8 cellular contexts compared by ENCODE assay signal in the genomic region with DNA sequence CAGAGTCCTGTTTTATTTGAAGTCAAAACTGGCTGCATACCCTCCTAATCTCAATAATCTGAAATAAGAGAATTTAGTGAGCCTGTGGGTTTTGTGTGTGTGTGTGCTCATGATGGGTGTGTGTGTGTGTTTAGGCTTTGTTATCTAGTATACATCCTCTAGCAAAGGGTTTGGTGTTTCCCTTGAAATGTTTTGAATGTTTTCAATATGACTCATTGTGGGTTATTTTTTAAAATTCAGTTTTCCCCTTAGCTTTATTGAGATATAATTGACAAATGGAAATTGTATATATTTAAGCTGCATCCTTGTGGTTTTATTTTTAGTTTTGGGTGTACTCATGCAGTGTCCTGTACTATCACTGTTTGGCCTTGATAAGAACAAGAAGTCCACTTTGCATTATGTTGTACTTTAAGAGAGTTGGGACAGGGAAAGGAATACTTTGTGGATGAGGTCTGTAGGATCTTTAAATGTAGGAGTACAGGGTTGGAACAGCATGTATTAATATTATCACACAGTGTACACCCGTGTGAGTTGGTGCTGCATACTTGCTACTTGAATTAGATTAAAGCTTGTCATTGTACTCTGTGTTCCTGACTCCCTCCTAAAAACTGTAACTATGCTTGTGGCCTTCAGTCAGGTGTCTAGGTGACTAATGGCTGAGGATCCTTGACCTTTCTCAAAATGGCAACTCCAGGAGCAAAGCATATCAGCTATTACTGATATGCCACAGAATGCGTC. TPM values are rescaled to one million over a fixed set of nuclear protein-coding genes. Genes with fewer than 3 reads are reported as not detected.
DNase-seq lines count a peak whose midpoint lies in the region; ATAC-seq lines count a peak whose summit lies in the region.

No MANE protein-coding gene starts in this region.

- 42 to 57% methylated on average over 2 of the region's 2 CpGs for WGBS in esophagus, 2 donors

- ATAC-seq in activated CD4-positive, CD25-positive, alpha-beta regulatory T cell treated with anti-CD3 and anti-CD28 coated beads, Interleukin-2, amount 50 U/mL, for 24 hours, result peak; percentile 72 to 86

- no peak overlapping the region for H3K9ac ChIP-seq in skeletal muscle tissue (ENCODE audit: low read depth in 1 of 3, low read length in 3 of 3)

- H3K36me3 ChIP-seq in esophagus (ENCODE audit: control insufficient read depth in 2 of 2, insufficient read depth in 2 of 2, low read length in 1 of 2), result no peaks in the 10 kb centered on the region
- H3K36me3 ChIP-seq in skeletal muscle tissue (ENCODE audit: control insufficient read depth in 3 of 3, insufficient read depth in 3 of 3, low read length in 3 of 3), result no peaks in the 10 kb centered on the region

- H3K9me3 ChIP-seq in esophagus (ENCODE audit: control insufficient read depth in 2 of 2, insufficient read depth in 1 of 2, low read depth in 1 of 2, low read length in 1 of 2), result no peaks in the 10 kb centered on the region
- H3K9me3 ChIP-seq in skeletal muscle tissue (ENCODE audit: control insufficient read depth in 3 of 3, low read length in 3 of 3), result no peaks in the 10 kb centered on the region

- no peaks in the 10 kb centered on the region for H3K27me3 ChIP-seq in esophagus (ENCODE audit: control insufficient read depth in 1 of 2, insufficient read depth in 2 of 2, low read length in 2 of 2)
- H3K27me3 ChIP-seq in skeletal muscle tissue (ENCODE audit: control insufficient read depth in 3 of 3, insufficient read depth in 3 of 3, low read length in 3 of 3), result no peaks in the 10 kb centered on the region

- no peak overlapping the region for H3K4me3 ChIP-seq in esophagus (ENCODE audit: low read depth in 1 of 2, low read length in 2 of 2)
- H3K4me3 ChIP-seq in skeletal muscle tissue (ENCODE audit: low read length in 3 of 3), result no peak overlapping the region

- DNase-seq in activated CD4-positive, CD25-positive, alpha-beta regulatory T cell (lab: John Stamatoyannopoulos, UW), result no peak
- DNase-seq in OCI-M1 (lab: John Stamatoyannopoulos, UW), result peak; percentile 78
- no peak for DNase-seq in NCI-H2171 treated with DMSO at 0.1 percent for 48 hours (lab: John Stamatoyannopoulos, UW)
- DNase-seq in stimulated activated naive CD4-positive, alpha-beta T cell (lab: John Stamatoyannopoulos, UW), result no peak
- no peak for DNase-seq in NCI-H82 (lab: John Stamatoyannopoulos, UW)

- H3K27ac ChIP-seq in esophagus (ENCODE audit: low read depth in 2 of 2, low read length in 1 of 2), result peak overlapping the region; percentile 51 to 58
- H3K27ac ChIP-seq in skeletal muscle tissue (ENCODE audit: low read depth, low read length), result peak overlapping the region; percentile 9

- no peaks in the 10 kb centered on the region for H3K4me1 ChIP-seq in esophagus (ENCODE audit: control insufficient read depth in 2 of 2, insufficient read depth in 2 of 2, low read length in 1 of 2)
- peaks cover 26 to 32% (median 29%) of the 10 kb centered on the region in 3 donors for H3K4me1 ChIP-seq in skeletal muscle tissue (ENCODE audit: control insufficient read depth in 3 of 3, insufficient read depth in 3 of 3, low read length in 3 of 3)

RNA-seq across cellular contexts. Expression of gene VCL, which starts 58.3 kb away (rescaled TPM):
- 10 to 100 TPM; 25.0 to 41.4 TPM for polyA plus RNA-seq in esophagus
- total RNA-seq in skeletal muscle tissue, result 83.0 TPM
